ENCODE assay signal across 22 cellular contexts in genomic region chr3:195746751-195747150, GRCh38. TPM values are rescaled to one million over a fixed set of nuclear protein-coding genes. Genes with fewer than 3 reads are reported as not detected.
"Had no signal": no experiment of that assay in that cellular context is flagged by ENCODE, and none has a peak within 500 bp of the region (broad histone marks: within the 10 kb centered on the region; RNA-seq: fewer than 3 reads in every experiment).

No MANE protein-coding gene starts in this region.

- H3K36me3 Mint-ChIP-seq: memory B cell had no signal

- H3K27me3 ChIP-seq: body of pancreas, cardiac muscle cell, upper lobe of left lung had no signal

- H3K27ac ChIP-seq: body of pancreas, cardiac muscle cell, foreskin keratinocyte, left lung, upper lobe of left lung had no signal

- H3K9me3 Mint-ChIP-seq: activated naive CD8-positive, alpha-beta T cell treated with anti-CD3 and anti-CD28 coated beads, Interleukin-2, amount 50 U/mL, for 24 hours; dendritic cell treated with granulocyte-macrophage colony-stimulating factor and Interleukin-4, amounts not matched to agents 40 ng/mL and 50 ng/mL, for 4 days; neural crest cell had no signal

- H3K27ac Mint-ChIP-seq: activated naive CD8-positive, alpha-beta T cell treated with anti-CD3 and anti-CD28 coated beads, Interleukin-2, amount 50 U/mL, for 24 hours; dendritic cell treated with granulocyte-macrophage colony-stimulating factor and Interleukin-4, amounts not matched to agents 40 ng/mL and 50 ng/mL, for 4 days; memory B cell had no signal

- H3K36me3 ChIP-seq: cardiac muscle cell, left lung, upper lobe of left lung had no signal

- DNase-seq: activated CD4-positive, alpha-beta T cell treated with anti-CD3 and anti-CD28 coated beads for 4 hours; activated CD4-positive, alpha-beta T cell treated with anti-CD3 and anti-CD28 coated beads, Interleukin-2, amount 50 U/mL, for 48 hours; activated CD4-positive, CD25-positive, alpha-beta regulatory T cell; activated CD8-positive, alpha-beta memory T cell treated with anti-CD3 and anti-CD28 coated beads, Interleukin-2, amount 50 U/mL, for 48 hours; activated gamma-delta T cell; activated naive CD4-positive, alpha-beta T cell treated with anti-CD3 and anti-CD28 coated beads, Interleukin-2, amount 50 U/mL, for 16 hours; activated naive CD8-positive, alpha-beta T cell treated with anti-CD3 and anti-CD28 coated beads, Interleukin-2, amount 50 U/mL, for 24 hours; activated T-cell treated with anti-CD3 and anti-CD28 coated beads, Interleukin-2, amount 50 U/mL, for 48 hours; effector CD4-positive, alpha-beta T cell; erythroblast; foreskin keratinocyte; stimulated activated CD4-positive, alpha-beta T cell treated with anti-CD3 and anti-CD28 coated beads, Interleukin-4, amount 100 ng/mL, for 24 hours; stimulated activated naive CD8-positive, alpha-beta T cell treated with anti-CD3 and anti-CD28 coated beads, Interleukin-15, Interleukin-2, amounts not matched to agents 100 U/mL and 50 U/mL, for 24 hours; T-helper 1 cell had no signal

- H3K4me1 ChIP-seq: foreskin keratinocyte, left lung had no signal

- ATAC-seq: body of pancreas; foreskin keratinocyte; left lung; stimulated activated naive CD8-positive, alpha-beta T cell treated with anti-CD3 and anti-CD28 coated beads, Interleukin-15, Interleukin-2, amounts not matched to agents 100 U/mL and 50 U/mL, for 24 hours had no signal

- H3K4me3 Mint-ChIP-seq: activated naive CD8-positive, alpha-beta T cell treated with anti-CD3 and anti-CD28 coated beads, Interleukin-2, amount 50 U/mL, for 24 hours; dendritic cell treated with granulocyte-macrophage colony-stimulating factor and Interleukin-4, amounts not matched to agents 40 ng/mL and 50 ng/mL, for 4 days; memory B cell; neural crest cell had no signal

- H3K4me3 ChIP-seq: body of pancreas, cardiac muscle cell, left lung, upper lobe of left lung had no signal

- H3K9me3 ChIP-seq: body of pancreas, left lung, upper lobe of left lung had no signal

RNA-seq across cellular contexts. Expression of gene MUC20, which starts 26.0 kb away (rescaled TPM):
- total RNA-seq: glomerular endothelial cell had no signal
